ENCODE assay signal across 28 cellular contexts in genomic region chr1:115908565-115909334, GRCh38.
DNase-seq lines count a peak whose midpoint lies in the region; ATAC-seq, FAIRE-seq and TF ChIP-seq lines count a peak whose summit lies in the region.
"Had no signal": no experiment of that assay in that cellular context is flagged by ENCODE, and none has a peak within 500 bp of the region (broad histone marks: within the 10 kb centered on the region; RNA-seq: fewer than 3 reads in every experiment).

No MANE protein-coding gene starts in this region.

- peak; percentile 62 for ATAC-seq in sciatic nerve
- ATAC-seq in GM18517 (IDR thresholded peaks at IDR 0.05; ENCODE audit: unreplicated experiment): no peak
- ATAC-seq: gastrocnemius medialis, PC-3 had no signal

- CTCF ChIA-PET in activated CD4-positive, alpha-beta memory T cell treated with anti-CD3 and anti-CD28 coated beads, Interleukin-2, amount 10 ng/mL, durations not matched to agents 7 days and 5 days (lab: Charles Lee): no interaction called here

- FAIRE-seq in GM12891 (lab: Jason Lieb, UNC): no peak
- FAIRE-seq: keratinocyte had no signal

- no peak overlapping the region for H3K4me3 Mint-ChIP-seq in activated CD4-positive, alpha-beta memory T cell treated with anti-CD3 and anti-CD28 coated beads, Interleukin-2, amount 10 ng/mL, durations not matched to agents 7 days and 5 days
- H3K4me3 Mint-ChIP-seq: activated B cell treated with CpG ODN at 0.5 μM for 24 hours; activated naive CD8-positive, alpha-beta T cell treated with anti-CD3 and anti-CD28 coated beads for 36 hours; neural crest cell had no signal

- no peaks in the 10 kb centered on the region for H3K27me3 ChIP-seq in Loucy (ENCODE audit: insufficient read depth, low read length, poor library complexity, severe bottlenecking)
- H3K27me3 ChIP-seq: BLaER1, esophagus squamous epithelium had no signal

- no peaks in the 10 kb centered on the region for H4K20me1 ChIP-seq in Loucy (ENCODE audit: insufficient read depth, low read length, poor library complexity, severe bottlenecking)
- H4K20me1 ChIP-seq: BLaER1 had no signal

- H3K4me3 ChIP-seq in Loucy (ENCODE audit: low read length, poor library complexity, severe bottlenecking): no peak overlapping the region
- H3K4me3 ChIP-seq: BLaER1, esophagus squamous epithelium, gastrocnemius medialis, prostate gland had no signal

- H3F3A ChIP-seq in Loucy (ENCODE audit: low read depth): no peaks in the 10 kb centered on the region

- H3K9me3 ChIP-seq in Loucy (ENCODE audit: insufficient read depth, low read depth, low read length): no peaks in the 10 kb centered on the region
- H3K9me3 ChIP-seq: BLaER1, esophagus squamous epithelium, gastrocnemius medialis, prostate gland had no signal

- no peaks in the 10 kb centered on the region for H3K36me3 Mint-ChIP-seq in activated CD4-positive, alpha-beta memory T cell treated with anti-CD3 and anti-CD28 coated beads, Interleukin-2, amount 10 ng/mL, durations not matched to agents 7 days and 5 days (ENCODE audit: low read depth)
- H3K36me3 Mint-ChIP-seq: activated naive CD8-positive, alpha-beta T cell treated with anti-CD3 and anti-CD28 coated beads for 36 hours had no signal

- H3K9me3 Mint-ChIP-seq in activated CD4-positive, alpha-beta memory T cell treated with anti-CD3 and anti-CD28 coated beads, Interleukin-2, amount 10 ng/mL, durations not matched to agents 7 days and 5 days: no peaks in the 10 kb centered on the region
- H3K9me3 Mint-ChIP-seq: activated B cell treated with CpG ODN at 0.5 μM for 24 hours; activated naive CD8-positive, alpha-beta T cell treated with anti-CD3 and anti-CD28 coated beads for 36 hours; neural crest cell had no signal

- no peak for TF ChIP-seq POLR2A in GM12891 (IDR thresholded peaks at IDR 0.05; ENCODE audit: low read depth, low read length)

- no peaks in the 10 kb centered on the region for H3K36me3 ChIP-seq in Loucy (ENCODE audit: insufficient read depth, low read length)
- H3K36me3 ChIP-seq: BLaER1, esophagus squamous epithelium, gastrocnemius medialis, prostate gland had no signal

- no peak overlapping the region for H3K4me2 ChIP-seq in Loucy (ENCODE audit: low read depth, low read length, poor library complexity, severe bottlenecking)
- H3K4me2 ChIP-seq: BLaER1 had no signal

- H3K4me1 Mint-ChIP-seq in activated CD4-positive, alpha-beta memory T cell treated with anti-CD3 and anti-CD28 coated beads, Interleukin-2, amount 10 ng/mL, durations not matched to agents 7 days and 5 days: no peaks in the 10 kb centered on the region
- H3K4me1 Mint-ChIP-seq: activated B cell treated with CpG ODN at 0.5 μM for 24 hours; activated naive CD8-positive, alpha-beta T cell treated with anti-CD3 and anti-CD28 coated beads for 36 hours had no signal

- peak overlapping the region; percentile 51 for H3K27ac ChIP-seq in cingulate gyrus (ENCODE audit: low read depth, low read length)
- H3K27ac ChIP-seq: BLaER1, esophagus squamous epithelium, gastrocnemius medialis, prostate gland had no signal

- H2AFZ ChIP-seq in Loucy (ENCODE audit: low read length): peak overlapping the region; percentile 1; the same call in 1 of the 2 replicates

- H3K9me2 ChIP-seq in Loucy (replicated peaks; ENCODE audit: low read depth, low read length): no peaks in the 10 kb centered on the region

- intact Hi-C loops in sciatic nerve (cut with DNase I): no loop called here

- H3K27me3 Mint-ChIP-seq in activated CD4-positive, alpha-beta memory T cell treated with anti-CD3 and anti-CD28 coated beads, Interleukin-2, amount 10 ng/mL, durations not matched to agents 7 days and 5 days: peaks cover 10% of the 10 kb centered on the region

- peaks cover 20% of the 10 kb centered on the region for H3K4me1 ChIP-seq in Loucy (ENCODE audit: insufficient read depth, low read length, poor library complexity, severe bottlenecking)
- H3K4me1 ChIP-seq: gastrocnemius medialis, prostate gland had no signal

- no peak overlapping the region for H3K27ac Mint-ChIP-seq in activated CD4-positive, alpha-beta memory T cell treated with anti-CD3 and anti-CD28 coated beads, Interleukin-2, amount 10 ng/mL, durations not matched to agents 7 days and 5 days
- H3K27ac Mint-ChIP-seq: activated B cell treated with CpG ODN at 0.5 μM for 24 hours; activated naive CD8-positive, alpha-beta T cell treated with anti-CD3 and anti-CD28 coated beads for 36 hours had no signal

- H3K79me2 ChIP-seq in Loucy (ENCODE audit: insufficient read depth, low read length): no peaks in the 10 kb centered on the region

- no peak for TF ChIP-seq CTCF in Loucy (conservative IDR thresholded peaks at IDR 0.05; ENCODE audit: low read length)

- no peak overlapping the region for H3K9ac ChIP-seq in Loucy (ENCODE audit: low read depth, low read length, poor library complexity, severe bottlenecking)
- H3K9ac ChIP-seq: BLaER1 had no signal

- peak; percentile 57 for DNase-seq in islet precursor cell
- no peak for DNase-seq in sciatic nerve (ENCODE audit: low spot score)
- DNase-seq in activated CD4-positive, alpha-beta memory T cell treated with anti-CD3 and anti-CD28 coated beads, Interleukin-2, amount 10 ng/mL, durations not matched to agents 7 days and 5 days: no peak
- no peak for DNase-seq in GM12891 (ENCODE audit: insufficient read length, low spot score)
- DNase-seq: ACHN; activated B cell treated with CpG ODN at 0.5 μM for 24 hours; activated CD4-positive, alpha-beta T cell treated with anti-CD3 and anti-CD28 coated beads, Interleukin-2, amount 50 U/mL, for 4 hours; activated CD8-positive, alpha-beta memory T cell treated with anti-CD3 and anti-CD28 coated beads, Interleukin-2, amount 50 U/mL, for 48 hours; activated naive CD8-positive, alpha-beta T cell treated with anti-CD3 and anti-CD28 coated beads for 36 hours; COR-L47; DMS79; effector memory CD4-positive, alpha-beta T cell; esophagus squamous epithelium; gastrocnemius medialis; HCEC 1CT; NCI-H1092; NCI-H1930; NCI-H510A; PC-3; Right ventricle myocardium superior; T-helper 9 cell had no signal

- POLR2A ChIA-PET in activated CD4-positive, alpha-beta memory T cell treated with anti-CD3 and anti-CD28 coated beads, Interleukin-2, amount 10 ng/mL, durations not matched to agents 7 days and 5 days (lab: Charles Lee): no interaction called here

TF ChIP-seq in GM12891, 5 proteins besides CTCF, POLR2A, EP300 and RAD21:
- TF ChIP-seq PAX5 (IDR thresholded peaks at IDR 0.05; ENCODE audit: insufficient read depth, low read length, severe bottlenecking) (no peak), SPI1 (IDR thresholded peaks at IDR 0.05; ENCODE audit: low read depth, low read length) (no peak), TAF1 (IDR thresholded peaks at IDR 0.05; ENCODE audit: low read depth, low read length) (no peak), POU2F2 (IDR thresholded peaks at IDR 0.05; ENCODE audit: low read depth, low read length) (no peak), POLR2AphosphoS5 (IDR thresholded peaks at IDR 0.05; ENCODE audit: low read depth, low read length) (no peak)
